In the genomic region with DNA sequence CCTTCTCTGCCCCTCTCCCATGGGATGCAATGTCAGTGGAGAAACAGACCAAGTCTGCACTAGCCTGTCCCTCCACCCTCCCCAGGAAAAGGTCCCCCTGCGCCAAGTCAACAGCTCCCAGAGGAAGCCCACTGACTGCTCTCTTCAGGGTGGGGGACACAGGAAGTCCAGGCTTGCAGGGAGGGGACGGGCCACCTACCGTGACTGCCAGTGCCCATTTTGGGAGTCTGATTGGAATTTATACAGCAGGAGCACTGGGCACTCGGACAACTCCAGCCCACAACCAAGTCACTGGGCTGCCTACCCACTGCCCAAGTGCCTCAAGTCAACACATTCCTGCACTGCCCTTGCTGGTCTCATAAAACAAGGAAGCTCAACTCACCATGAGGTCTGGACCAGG, we compare ENCODE assay signal across 21 cellular contexts. TPM values are rescaled to one million over a fixed set of nuclear protein-coding genes. Genes with fewer than 3 reads are reported as not detected.
"Had no signal": no experiment of that assay in that cellular context is flagged by ENCODE, and none has a peak within 500 bp of the region (broad histone marks: within the 10 kb centered on the region; RNA-seq: fewer than 3 reads in every experiment).

No MANE protein-coding gene starts in this region.

- H3K4me3 Mint-ChIP-seq: natural killer cell treated with Interleukin-12 subunit alpha and Interleukin-12 subunit beta and Interleukin-15 and Interleukin-18, amount 100 ng/mL, for 72 hours; type B pancreatic cell had no signal

- FAIRE-seq: endometrium, frontal cortex, islet of Langerhans, small intestine, urothelium cell line had no signal

- H3K4me3 ChIP-seq: heart right ventricle, left lung, lung, right atrium auricular region, suprapubic skin, thyroid gland had no signal

- H3K27me3 ChIP-seq: heart right ventricle, left lung, neutrophil, right atrium auricular region, suprapubic skin, thyroid gland had no signal

- H3K27ac ChIP-seq: heart right ventricle, left lung, neutrophil, right atrium auricular region, suprapubic skin, thyroid gland had no signal

- H3K27me3 Mint-ChIP-seq: natural killer cell treated with Interleukin-12 subunit alpha and Interleukin-12 subunit beta and Interleukin-15 and Interleukin-18, amount 100 ng/mL, for 72 hours; type B pancreatic cell had no signal

- DNase-seq: effector memory CD4-positive, alpha-beta T cell; heart right ventricle; hypothalamus; mesenchymal stem cell; midbrain; small intestine; stimulated activated CD4-positive, alpha-beta T cell treated with anti-CD3 and anti-CD28 coated beads, Interleukin-12 subunit alpha, Interleukin-12 subunit beta, amount 100 ng/mL, for 4 hours; stimulated activated naive CD8-positive, alpha-beta T cell treated with anti-CD3 and anti-CD28 coated beads, Interleukin-15, Interleukin-2, amounts not matched to agents 100 U/mL and 50 U/mL, for 24 hours; thyroid gland had no signal

- H3K27ac Mint-ChIP-seq: natural killer cell treated with Interleukin-12 subunit alpha and Interleukin-12 subunit beta and Interleukin-15 and Interleukin-18, amount 100 ng/mL, for 72 hours; type B pancreatic cell had no signal

- ATAC-seq: esophagus mucosa; heart right ventricle; left lung; natural killer cell treated with Interleukin-12 subunit alpha and Interleukin-12 subunit beta and Interleukin-15 and Interleukin-18, amount 100 ng/mL, for 72 hours; stimulated activated naive CD8-positive, alpha-beta T cell treated with anti-CD3 and anti-CD28 coated beads, Interleukin-15, Interleukin-2, amounts not matched to agents 100 U/mL and 50 U/mL, for 24 hours had no signal

- H3K9me3 ChIP-seq: heart right ventricle, left lung, neutrophil, right atrium auricular region, suprapubic skin, thyroid gland had no signal

- H3K9me3 Mint-ChIP-seq: natural killer cell treated with Interleukin-12 subunit alpha and Interleukin-12 subunit beta and Interleukin-15 and Interleukin-18, amount 100 ng/mL, for 72 hours; type B pancreatic cell had no signal

RNA-seq across cellular contexts. Expression of gene ANKRD65, which starts 28.1 kb away (rescaled TPM):
- total RNA-seq: natural killer cell treated with Interleukin-12 subunit alpha and Interleukin-12 subunit beta and Interleukin-15 and Interleukin-18, amount 100 ng/mL, for 72 hours had no signal

RNA-seq across cellular contexts. Expression of gene MXRA8, which starts 34.7 kb away (rescaled TPM):
- total RNA-seq: natural killer cell treated with Interleukin-12 subunit alpha and Interleukin-12 subunit beta and Interleukin-15 and Interleukin-18, amount 100 ng/mL, for 72 hours had no signal
